ENCODE assay signal across 17 cellular contexts in the genomic region with DNA sequence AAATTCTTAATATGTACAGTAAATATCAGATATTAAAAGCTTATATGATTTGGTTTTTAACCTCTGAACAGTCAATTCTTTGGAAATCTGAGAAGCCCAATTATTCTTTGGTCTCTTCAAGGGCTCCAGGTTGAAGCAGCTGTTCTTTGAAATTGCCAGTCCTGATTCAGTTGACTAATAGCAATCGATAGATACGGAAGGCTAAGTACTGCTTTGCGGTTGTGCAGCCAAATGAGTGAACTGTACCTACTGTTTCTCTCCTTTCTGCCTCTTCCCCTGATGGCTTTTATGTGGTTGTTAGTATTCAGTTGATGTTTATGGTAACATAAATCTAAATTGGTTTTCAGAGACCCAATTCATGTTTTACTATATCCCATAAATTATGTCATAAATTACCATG.
DNase-seq lines count a peak whose midpoint lies in the region; ATAC-seq and TF ChIP-seq lines count a peak whose summit lies in the region.
"Had no signal": no experiment of that assay in that cellular context is flagged by ENCODE, and none has a peak within 500 bp of the region (broad histone marks: within the 10 kb centered on the region; RNA-seq: fewer than 3 reads in every experiment).

No MANE protein-coding gene starts in this region.

- intact Hi-C loops in colonic mucosa (cut with DNase I), result no loop called here

- no peaks in the 10 kb centered on the region for H4K20me1 ChIP-seq in OCI-LY3 (ENCODE audit: insufficient read depth, low read length)

- no peak overlapping the region for H3K27ac Mint-ChIP-seq in natural killer cell treated with Interleukin-12 subunit alpha and Interleukin-12 subunit beta and Interleukin-15 and Interleukin-18, amount 100 ng/mL, for 72 hours
- H3K27ac Mint-ChIP-seq: activated CD4-positive, alpha-beta T cell treated with anti-CD3 and anti-CD28 coated beads, Interleukin-2, amount 10 ng/mL, durations not matched to agents 24 days and 14 days; endodermal cell; T-helper 1 cell treated with Interleukin-12 subunit alpha and Interleukin-12 subunit beta and Interleukin-4 antibody, amounts not matched to agents 30 μg/mL and 1 μg/mL, for 36 hours; type B pancreatic cell had no signal

- H3K79me2 ChIP-seq in OCI-LY3 (ENCODE audit: low read length), result no peaks in the 10 kb centered on the region

- peaks cover 20 to 24% of the 10 kb centered on the region in 2 donors for H3K4me1 Mint-ChIP-seq in natural killer cell treated with Interleukin-12 subunit alpha and Interleukin-12 subunit beta and Interleukin-15 and Interleukin-18, amount 100 ng/mL, for 72 hours (ENCODE audit: low read depth in 2 of 2)

- no peak overlapping the region for H3K4me3 ChIP-seq in OCI-LY3 (ENCODE audit: low read length)
- H3K4me3 ChIP-seq in colonic mucosa, result no peak overlapping the region
- H3K4me3 ChIP-seq: SJSA1 had no signal

- ATAC-seq in HG02885 (IDR thresholded peaks at IDR 0.05; ENCODE audit: poor library complexity, unreplicated experiment), result peak; percentile 43
- no peak for ATAC-seq in natural killer cell treated with Interleukin-12 subunit alpha and Interleukin-12 subunit beta and Interleukin-15 and Interleukin-18, amount 100 ng/mL, for 72 hours

- H3K27ac ChIP-seq in OCI-LY3 (ENCODE audit: low read length) (no peak overlapping the region), colonic mucosa (no peak overlapping the region)
- H3K27ac ChIP-seq: brain microvascular endothelial cell, SJSA1 had no signal

- 0 out of 2 replicates have a peak, but pooled peaks cover 4% of the 10 kb centered on the region for H3K27me3 ChIP-seq in OCI-LY3 (ENCODE audit: low read depth, low read length)
- H3K27me3 ChIP-seq in colonic mucosa, result no peaks in the 10 kb centered on the region
- H3K27me3 ChIP-seq: brain microvascular endothelial cell, SJSA1 had no signal

- H3K27me3 Mint-ChIP-seq in natural killer cell treated with Interleukin-12 subunit alpha and Interleukin-12 subunit beta and Interleukin-15 and Interleukin-18, amount 100 ng/mL, for 72 hours, result no peaks in the 10 kb centered on the region
- H3K27me3 Mint-ChIP-seq: activated CD4-positive, alpha-beta T cell treated with anti-CD3 and anti-CD28 coated beads, Interleukin-2, amount 10 ng/mL, durations not matched to agents 24 days and 14 days; type B pancreatic cell had no signal

- H3K4me1 ChIP-seq in OCI-LY3 (ENCODE audit: low read length) (peaks cover 29% of the 10 kb centered on the region), colonic mucosa (no peaks in the 10 kb centered on the region)
- H3K4me1 ChIP-seq: SJSA1 had no signal

- TF ChIP-seq CTCF in OCI-LY3 (IDR thresholded peaks at IDR 0.05; ENCODE audit: low read depth, low read length) (no peak), colonic mucosa (IDR thresholded peaks at IDR 0.05) (no peak)

- H3K9me3 Mint-ChIP-seq in natural killer cell treated with Interleukin-12 subunit alpha and Interleukin-12 subunit beta and Interleukin-15 and Interleukin-18, amount 100 ng/mL, for 72 hours, result no peaks in the 10 kb centered on the region

- H3K36me3 ChIP-seq in OCI-LY3 (replicated peaks; ENCODE audit: low read depth, low read length), result no peaks in the 10 kb centered on the region
- no peaks in the 10 kb centered on the region for H3K36me3 ChIP-seq in colonic mucosa
- H3K36me3 ChIP-seq: brain microvascular endothelial cell, SJSA1 had no signal

- H3K9me3 ChIP-seq in OCI-LY3 (ENCODE audit: insufficient read depth, low read length) (no peaks in the 10 kb centered on the region), colonic mucosa (no peaks in the 10 kb centered on the region)
- H3K9me3 ChIP-seq: SJSA1 had no signal

- no peak overlapping the region for H3K9ac ChIP-seq in OCI-LY3 (ENCODE audit: low read length)
- no peak overlapping the region for H3K9ac ChIP-seq in colonic mucosa (ENCODE audit: low read depth in 2 of 2, low read length in 2 of 2)

- DNase-seq in DMS79 treated with DMSO at 0.1 percent for 48 hours (lab: John Stamatoyannopoulos, UW), result peak; percentile 85
- DNase-seq in NCI-H187 (lab: John Stamatoyannopoulos, UW), result peak; percentile 13 to 53
- no peak for DNase-seq in H4 (ENCODE audit: low spot score)
- no peak for DNase-seq in natural killer cell treated with Interleukin-12 subunit alpha and Interleukin-12 subunit beta and Interleukin-15 and Interleukin-18, amount 100 ng/mL, for 72 hours (ENCODE audit: low spot score)
- DNase-seq in colonic mucosa, result no peak
- DNase-seq: activated CD4-positive, alpha-beta T cell treated with anti-CD3 and anti-CD28 coated beads, Interleukin-2, amount 10 ng/mL, durations not matched to agents 24 days and 14 days; brain microvascular endothelial cell; endodermal cell; H7; mammary epithelial cell; occipital lobe; stimulated activated CD4-positive, alpha-beta T cell treated with anti-CD3 and anti-CD28 coated beads, Interleukin-12 subunit alpha, Interleukin-12 subunit beta, amount 100 ng/mL, for 4 hours had no signal

- peak overlapping the region; percentile 58 for H3K4me2 ChIP-seq in OCI-LY3 (ENCODE audit: low read length)

- H3K36me3 Mint-ChIP-seq in natural killer cell treated with Interleukin-12 subunit alpha and Interleukin-12 subunit beta and Interleukin-15 and Interleukin-18, amount 100 ng/mL, for 72 hours, result peaks cover 9% of the 10 kb centered on the region
- H3K36me3 Mint-ChIP-seq: type B pancreatic cell had no signal

- H2AFZ ChIP-seq in OCI-LY3 (ENCODE audit: low read depth, low read length), result no peak overlapping the region

- H3K4me3 Mint-ChIP-seq in natural killer cell treated with Interleukin-12 subunit alpha and Interleukin-12 subunit beta and Interleukin-15 and Interleukin-18, amount 100 ng/mL, for 72 hours, result no peak overlapping the region
- H3K4me3 Mint-ChIP-seq: activated CD4-positive, alpha-beta T cell treated with anti-CD3 and anti-CD28 coated beads, Interleukin-2, amount 10 ng/mL, durations not matched to agents 24 days and 14 days; endodermal cell; T-helper 1 cell treated with Interleukin-12 subunit alpha and Interleukin-12 subunit beta and Interleukin-4 antibody, amounts not matched to agents 30 μg/mL and 1 μg/mL, for 36 hours; type B pancreatic cell had no signal

Comparison
In these comparisons a context has a peak if more than half of its experiments do, and no peak if none do; other contexts are left out.
1. DNase-seq: peak in DMS79 treated with DMSO at 0.1 percent for 48 hours (single experiment) and NCI-H187 (2 of 2); none in H4 (single experiment), natural killer cell treated with Interleukin-12 subunit alpha and Interleukin-12 subunit beta and Interleukin-15 and Interleukin-18, amount 100 ng/mL, for 72 hours (single experiment) and colonic mucosa (single experiment).